ENCODE assay signal across 21 cellular contexts in the genomic region with DNA sequence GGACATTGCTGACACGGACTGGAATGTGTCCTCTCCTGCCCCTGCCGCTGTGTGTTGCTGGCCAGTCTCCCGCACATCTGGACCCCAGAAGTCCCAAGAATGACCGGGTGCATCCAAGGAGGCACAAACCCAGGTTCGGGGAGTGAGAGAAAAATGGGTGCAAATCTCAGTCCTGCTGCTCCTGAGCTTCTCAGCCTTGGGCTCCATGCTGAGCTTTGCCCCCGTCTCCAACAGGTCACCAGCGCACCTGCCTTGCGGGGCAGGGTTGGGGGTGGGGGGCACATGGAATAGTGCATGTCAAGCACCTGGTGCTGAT. TPM values are rescaled to one million over a fixed set of nuclear protein-coding genes. Genes with fewer than 3 reads are reported as not detected.
DNase-seq lines count a peak whose midpoint lies in the region; ATAC-seq and TF ChIP-seq lines count a peak whose summit lies in the region.
"Had no signal": no experiment of that assay in that cellular context is flagged by ENCODE, and none has a peak within 500 bp of the region (broad histone marks: within the 10 kb centered on the region; RNA-seq: fewer than 3 reads in every experiment).

No MANE protein-coding gene starts in this region.

- no peak for ATAC-seq in naive thymus-derived CD8-positive, alpha-beta T cell
- ATAC-seq in GM19328 (IDR thresholded peaks at IDR 0.05; ENCODE audit: unreplicated experiment): no peak
- ATAC-seq: lower lobe of right lung had no signal

- DNase-seq in HFFc6 (no peak), RWPE1 (ENCODE audit: low spot score) (no peak), mesenchymal stem cell (no peak), tibial artery (peak in 1 of 2 donors; percentile 51)
- DNase-seq in naive thymus-derived CD8-positive, alpha-beta T cell: no peak
- no peak for DNase-seq in stimulated activated CD4-positive, alpha-beta T cell treated with anti-CD3 and anti-CD28 coated beads, Interleukin-4, amount 100 ng/mL, for 24 hours
- DNase-seq: activated CD4-positive, alpha-beta T cell treated with anti-CD3 and anti-CD28 coated beads, Interleukin-2, amount 50 U/mL, for 4 hours; activated CD4-positive, CD25-positive, alpha-beta regulatory T cell; activated naive CD8-positive, alpha-beta T cell treated with anti-CD3 and anti-CD28 coated beads for 36 hours; CD4-positive, alpha-beta T cell; kidney glomerular epithelial cell; lower lobe of right lung; NCI-H1930; NCI-H345; NCI-H774; SHP77; small intestine; stimulated activated CD4-positive, alpha-beta T cell treated with anti-CD3 and anti-CD28 coated beads, Interleukin-2, amount 100 ng/mL, for 24 hours had no signal

- no peak overlapping the region for H3K18ac ChIP-seq in mesenchymal stem cell (ENCODE audit: low read depth in 1 of 2, low read length in 2 of 2)

- H3K9me3 Mint-ChIP-seq in HFFc6: no peaks in the 10 kb centered on the region
- no peaks in the 10 kb centered on the region for H3K9me3 Mint-ChIP-seq in naive thymus-derived CD8-positive, alpha-beta T cell
- H3K9me3 Mint-ChIP-seq: CD4-positive, alpha-beta T cell; central memory CD8-positive, alpha-beta T cell had no signal

- no peak overlapping the region for H2BK15ac ChIP-seq in mesenchymal stem cell (ENCODE audit: low read depth, poor library complexity, severe bottlenecking)

- peaks cover 53% of the 10 kb centered on the region for H3K4me1 Mint-ChIP-seq in HFFc6 (ENCODE audit: low read depth)
- peaks cover 0 to 3% (median under 1%) of the 10 kb centered on the region in 4 donors for H3K4me1 Mint-ChIP-seq in naive thymus-derived CD8-positive, alpha-beta T cell
- H3K4me1 Mint-ChIP-seq: activated naive CD8-positive, alpha-beta T cell treated with anti-CD3 and anti-CD28 coated beads for 36 hours; central memory CD8-positive, alpha-beta T cell had no signal

- H3K27me3 Mint-ChIP-seq in HFFc6 (ENCODE audit: insufficient read depth): peaks cover 6% of the 10 kb centered on the region
- peaks cover 0 to 6% (median 0%) of the 10 kb centered on the region in 5 donors for H3K27me3 Mint-ChIP-seq in naive thymus-derived CD8-positive, alpha-beta T cell
- H3K27me3 Mint-ChIP-seq: CD4-positive, alpha-beta T cell; central memory CD8-positive, alpha-beta T cell had no signal

- H3K23ac ChIP-seq in mesenchymal stem cell (ENCODE audit: low read length in 2 of 2): no peak overlapping the region

- H3K4me1 ChIP-seq in mesenchymal stem cell (ENCODE audit: control insufficient read depth, insufficient read depth, low read depth, low read length) (peaks cover 36% of the 10 kb centered on the region), tibial artery (peaks cover 0 to 45% (median 36%) of the 10 kb centered on the region in 4 donors)

- H3K27ac Mint-ChIP-seq in HFFc6: no peak overlapping the region
- H3K27ac Mint-ChIP-seq in naive thymus-derived CD8-positive, alpha-beta T cell: no peak overlapping the region
- H3K27ac Mint-ChIP-seq: activated naive CD8-positive, alpha-beta T cell treated with anti-CD3 and anti-CD28 coated beads for 36 hours; CD4-positive, alpha-beta T cell had no signal

- H2BK12ac ChIP-seq in mesenchymal stem cell (ENCODE audit: low read length in 2 of 2): no peak overlapping the region

- WGBS in mesenchymal stem cell: 43% methylated on average over 8 of the region's 8 CpGs

- no peak overlapping the region for H2AFZ ChIP-seq in mesenchymal stem cell (ENCODE audit: low read depth, low read length)

- H3K4me3 Mint-ChIP-seq in HFFc6: peak overlapping the region; percentile 46; the same call in 1 of the 2 replicates
- no peak overlapping the region for H3K4me3 Mint-ChIP-seq in naive thymus-derived CD8-positive, alpha-beta T cell
- H3K4me3 Mint-ChIP-seq: activated naive CD8-positive, alpha-beta T cell treated with anti-CD3 and anti-CD28 coated beads for 36 hours; CD4-positive, alpha-beta T cell; central memory CD8-positive, alpha-beta T cell had no signal

- H3K27me3 ChIP-seq in mesenchymal stem cell (ENCODE audit: control insufficient read depth in 1 of 2, insufficient read depth in 1 of 2, low read length in 2 of 2) (no peaks in the 10 kb centered on the region), tibial artery (no peaks in the 10 kb centered on the region)

- H3K36me3 ChIP-seq in mesenchymal stem cell (ENCODE audit: control insufficient read depth in 1 of 2, insufficient read depth in 2 of 2, low read depth in 1 of 2, low read length in 2 of 2) (no peaks in the 10 kb centered on the region), tibial artery (no peaks in the 10 kb centered on the region)
- H3K36me3 ChIP-seq: lower lobe of right lung, neutrophil had no signal

- no peak for TF ChIP-seq CTCF in HFFc6 (IDR thresholded peaks at IDR 0.05)
- TF ChIP-seq CTCF in RWPE1 (conservative IDR thresholded peaks at IDR 0.05; ENCODE audit: low read depth): no peak
- TF ChIP-seq CTCF in tibial artery (IDR thresholded peaks at IDR 0.05): no peak

- no peak overlapping the region for H3K4me3 ChIP-seq in mesenchymal stem cell (ENCODE audit: insufficient read depth in 1 of 2, low read depth in 1 of 2, low read length in 2 of 2)
- no peak overlapping the region for H3K4me3 ChIP-seq in tibial artery
- H3K4me3 ChIP-seq: lower lobe of right lung had no signal

- intact Hi-C loops in tibial artery (cut with DNase I; ENCODE audit: low total_unique reads): no loop called here

- H2BK5ac ChIP-seq in mesenchymal stem cell (ENCODE audit: low read depth, low read length, poor library complexity, severe bottlenecking): no peak overlapping the region

- H3K36me3 Mint-ChIP-seq in HFFc6 (ENCODE audit: low read depth): no peaks in the 10 kb centered on the region
- H3K36me3 Mint-ChIP-seq in naive thymus-derived CD8-positive, alpha-beta T cell: no peaks in the 10 kb centered on the region
- H3K36me3 Mint-ChIP-seq: activated naive CD8-positive, alpha-beta T cell treated with anti-CD3 and anti-CD28 coated beads for 36 hours had no signal

- H4K8ac ChIP-seq in mesenchymal stem cell (ENCODE audit: low read length): no peak overlapping the region

- peak overlapping the region; percentile 66 for H2AK5ac ChIP-seq in mesenchymal stem cell (ENCODE audit: low read length, severe bottlenecking)

- no peak overlapping the region for H3K14ac ChIP-seq in mesenchymal stem cell (ENCODE audit: low read length in 2 of 2)

- CTCF ChIA-PET in RWPE1 (lab: Yijun Ruan, JAX): interaction anchor here (0.7 to 1.0 kb wide), 3 partner anchors 18 to 456 kb away, joined by 3 read pairs; no protein-coding TSS in a partner anchor

- H3K9me3 ChIP-seq in mesenchymal stem cell (ENCODE audit: control insufficient read depth, low read length) (peaks cover 3% of the 10 kb centered on the region), tibial artery (no peaks in the 10 kb centered on the region)
- H3K9me3 ChIP-seq: lower lobe of right lung, neutrophil had no signal

- no peak overlapping the region for H3K4me2 ChIP-seq in mesenchymal stem cell (ENCODE audit: low read length, poor library complexity, severe bottlenecking)

- H3K9ac ChIP-seq in mesenchymal stem cell (ENCODE audit: low read length): peak overlapping the region; percentile 7

- H2BK120ac ChIP-seq in mesenchymal stem cell (ENCODE audit: low read depth, low read length): no peak overlapping the region

- H3K27ac ChIP-seq in RWPE1: peak overlapping the region; percentile 84
- H3K27ac ChIP-seq in mesenchymal stem cell (ENCODE audit: low read length, poor library complexity, severe bottlenecking): peak overlapping the region; percentile 70
- H3K27ac ChIP-seq in tibial artery: peak overlapping the region; percentile 14 to 33
- H3K27ac ChIP-seq: lower lobe of right lung, neutrophil had no signal

- no peak overlapping the region for H4K91ac ChIP-seq in mesenchymal stem cell (ENCODE audit: low read length)

- H3K79me1 ChIP-seq in mesenchymal stem cell (replicated peaks; ENCODE audit: low read length, poor library complexity, severe bottlenecking): peaks cover 1% of the 10 kb centered on the region

- POLR2A ChIA-PET in RWPE1 (lab: Yijun Ruan, JAX; ENCODE audit: low non-redundant PET): interaction anchor here (0.5 kb wide), 1 partner anchor 274 kb away, joined by 3 read pairs; no protein-coding TSS in a partner anchor
- POLR2A ChIA-PET in naive thymus-derived CD8-positive, alpha-beta T cell (lab: Charles Lee): no interaction called here

- no peak overlapping the region for H3K4ac ChIP-seq in mesenchymal stem cell (ENCODE audit: low read depth in 1 of 2, low read length in 2 of 2)

RNA-seq across cellular contexts. Expression of a gene that starts 6.0 kb away (rescaled TPM):
- under 1 TPM; 0.05 to 0.33 (median 0.12) TPM for total RNA-seq in HFFc6 (2021; fragmentation: NEBNext Ultra II Directional; extraction: Animal tissue kit (Norgen Biotek cat#: 25700))
- 0.83 TPM for polyA plus RNA-seq in mesenchymal stem cell (2013, experiment 1 of 2)
- 0.82 TPM for polyA plus RNA-seq in mesenchymal stem cell (2013, experiment 2 of 2)
- under 1 TPM; 0.55 to 0.60 TPM for total RNA-seq in naive thymus-derived CD8-positive, alpha-beta T cell
- under 1 TPM in 1 of 3 donors, not detected in 2; 0.05 TPM for polyA plus RNA-seq in naive thymus-derived CD8-positive, alpha-beta T cell

RNA-seq across cellular contexts. Expression of a gene that starts 57.1 kb away (rescaled TPM):
- total RNA-seq in HFFc6 (2021; fragmentation: NEBNext Ultra II Directional; extraction: Animal tissue kit (Norgen Biotek cat#: 25700)): 100 to 1,000 TPM; 132 to 149 (median 139) TPM
- polyA plus RNA-seq in mesenchymal stem cell (2013, experiment 1 of 2): 129 TPM
- polyA plus RNA-seq in mesenchymal stem cell (2013, experiment 2 of 2): 127 TPM
- total RNA-seq in naive thymus-derived CD8-positive, alpha-beta T cell: 10 to 100 TPM; 88.2 to 93.6 TPM
- 10 to 100 TPM; 30.0 to 56.2 (median 45.0) TPM for polyA plus RNA-seq in naive thymus-derived CD8-positive, alpha-beta T cell

Comparison
In these comparisons a context has a peak if more than half of its experiments do, and no peak if none do; other contexts are left out.
1. H3K27ac ChIP-seq: peak in every context shown above with its lines; median percentile 84 in RWPE1; 70 in mesenchymal stem cell; 24 in tibial artery.